Comparison of ENCODE assay signal across 17 cellular contexts in the genomic region with DNA sequence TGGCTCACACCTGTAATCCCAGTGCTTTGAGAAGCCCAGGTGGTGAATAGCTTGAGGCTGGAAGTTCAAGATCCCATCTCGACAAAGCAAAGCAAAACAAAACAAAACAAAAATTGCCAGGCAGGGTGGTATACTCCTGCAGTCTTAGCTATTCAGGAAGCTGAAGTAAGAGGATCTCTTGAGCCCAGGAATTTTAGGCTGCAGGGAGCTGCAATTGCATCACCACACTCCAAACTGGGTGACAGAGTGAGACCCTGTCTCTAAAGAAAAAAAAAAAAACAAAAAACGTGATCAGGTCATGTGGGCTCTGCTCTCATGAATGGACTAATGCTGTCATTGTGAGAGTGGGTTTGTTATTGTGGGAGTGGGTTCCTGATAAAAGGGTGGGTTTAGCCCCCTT.
DNase-seq lines count a peak whose midpoint lies in the region; ATAC-seq and TF ChIP-seq lines count a peak whose summit lies in the region.
"Had no signal": no experiment of that assay in that cellular context is flagged by ENCODE, and none has a peak within 500 bp of the region (broad histone marks: within the 10 kb centered on the region; RNA-seq: fewer than 3 reads in every experiment).

No MANE protein-coding gene starts in this region.

- H3K4me1 ChIP-seq in HUES48 (ENCODE audit: control insufficient read depth, insufficient read depth, low read length) (peaks cover 21% of the 10 kb centered on the region), mesendoderm (ENCODE audit: control insufficient read depth, low read depth, low read length) (no peaks in the 10 kb centered on the region)
- H3K4me1 ChIP-seq: BE2C had no signal

- H3K27me3 Mint-ChIP-seq in WTC11 (ENCODE audit: low read depth), result peaks cover 2% of the 10 kb centered on the region; the same call in 1 of the 2 replicates
- H3K27me3 Mint-ChIP-seq in progenitor cell of endocrine pancreas, result no peaks in the 10 kb centered on the region
- H3K27me3 Mint-ChIP-seq: IgD-negative memory B cell had no signal

- POLR2A ChIA-PET in WTC11 (lab: Charles Lee), result interaction anchor here (0.6 kb wide), 1 partner anchor 531 kb away, joined by 3 read pairs; no protein-coding TSS in a partner anchor

- CTCF ChIA-PET in WTC11 (lab: Charles Lee), result no interaction called here

- ATAC-seq in WTC11 (peak; percentile 56), HG02642 (IDR thresholded peaks at IDR 0.05; ENCODE audit: poor library complexity, unreplicated experiment) (no peak)

- H3K4me3 Mint-ChIP-seq in WTC11 (no peak overlapping the region), progenitor cell of endocrine pancreas (ENCODE audit: low read depth) (no peak overlapping the region)
- H3K4me3 Mint-ChIP-seq: CD4-positive, CD25-positive, alpha-beta regulatory T cell; CD8-positive, alpha-beta memory T cell; IgD-negative memory B cell had no signal

- H3K27ac Mint-ChIP-seq in WTC11, result peak overlapping the region; percentile 17; the same call in 1 of the 2 replicates
- H3K27ac Mint-ChIP-seq in progenitor cell of endocrine pancreas, result peak overlapping the region; percentile 14
- H3K27ac Mint-ChIP-seq: CD4-positive, CD25-positive, alpha-beta regulatory T cell; CD8-positive, alpha-beta memory T cell; IgD-negative memory B cell had no signal

- peaks cover 9% of the 10 kb centered on the region for H3K36me3 Mint-ChIP-seq in WTC11
- no peaks in the 10 kb centered on the region for H3K36me3 Mint-ChIP-seq in progenitor cell of endocrine pancreas (ENCODE audit: insufficient read depth)
- H3K36me3 Mint-ChIP-seq: CD4-positive, CD25-positive, alpha-beta regulatory T cell; CD8-positive, alpha-beta memory T cell; IgD-negative memory B cell had no signal

- H3K79me1 ChIP-seq in mesendoderm (ENCODE audit: low read length), result no peaks in the 10 kb centered on the region

- no peak overlapping the region for H2BK120ac ChIP-seq in mesendoderm (ENCODE audit: low read depth, low read length)

- H3K9me3 Mint-ChIP-seq in WTC11 (peaks cover 26% of the 10 kb centered on the region), progenitor cell of endocrine pancreas (ENCODE audit: low read depth) (peaks cover 11% of the 10 kb centered on the region)

- H3K36me3 ChIP-seq in HUES48 (ENCODE audit: control insufficient read depth, insufficient read depth, low read length) (no peaks in the 10 kb centered on the region), mesendoderm (ENCODE audit: control insufficient read depth, insufficient read depth, low read length) (no peaks in the 10 kb centered on the region)
- H3K36me3 ChIP-seq: BE2C had no signal

- DNase-seq in WTC11 (ENCODE audit: low spot score), result no peak
- peak; percentile 65 for DNase-seq in mesendoderm
- no peak for DNase-seq in progenitor cell of endocrine pancreas (ENCODE audit: low spot score, unreplicated experiment)
- DNase-seq in HuH-7 (ENCODE audit: low spot score), result no peak
- DNase-seq in germinal center (ENCODE audit: low spot score), result no peak
- DNase-seq: ACHN; BE2C; C1 segment of cervical spinal cord; CD4-positive, CD25-positive, alpha-beta regulatory T cell; CD8-positive, alpha-beta memory T cell; COR-L47; GM23248; H7; KBM-7 had no signal

- no peak overlapping the region for H3K23ac ChIP-seq in mesendoderm (ENCODE audit: low read length)

- H3K18ac ChIP-seq in mesendoderm (ENCODE audit: low read length), result no peak overlapping the region

- H3K27ac ChIP-seq in HUES48 (ENCODE audit: low read depth, low read length) (peak overlapping the region; percentile 40), mesendoderm (ENCODE audit: low read depth, low read length) (no peak overlapping the region)
- H3K27ac ChIP-seq: GM23248 had no signal

- peak overlapping the region; percentile 68 for H3K4ac ChIP-seq in mesendoderm (ENCODE audit: low read depth, low read length)

- H3K79me2 ChIP-seq in mesendoderm (ENCODE audit: control insufficient read depth, insufficient read depth, low read length), result no peaks in the 10 kb centered on the region

- H2AK5ac ChIP-seq in mesendoderm (ENCODE audit: low read length), result no peak overlapping the region

- no CpG with 5 or more reads among the region's 2 CpGs for WGBS in mesendoderm (ENCODE audit: extremely low coverage, insufficient coverage, low lambda C conversion rate)

- no peak overlapping the region for H4K5ac ChIP-seq in mesendoderm (ENCODE audit: low read length)

- peaks cover 18% of the 10 kb centered on the region; the same call in 1 of the 2 replicates for H3K9me3 ChIP-seq in HUES48 (ENCODE audit: control insufficient read depth, insufficient read depth, low read length)
- H3K9me3 ChIP-seq: BE2C had no signal

- no peak overlapping the region for H4K8ac ChIP-seq in mesendoderm (ENCODE audit: low read depth, low read length)

- no peak overlapping the region for H2BK5ac ChIP-seq in mesendoderm (ENCODE audit: low read length)

- H3K56ac ChIP-seq in mesendoderm (ENCODE audit: low read length), result no peak overlapping the region

- H2BK15ac ChIP-seq in mesendoderm (replicated peaks; ENCODE audit: low read depth), result no peak overlapping the region

- H3K9ac ChIP-seq in HUES48 (ENCODE audit: low read depth, low read length), result peak overlapping the region; percentile 56
- no peak overlapping the region for H3K9ac ChIP-seq in mesendoderm (ENCODE audit: low read length)
- H3K9ac ChIP-seq: GM23248 had no signal

- H3K4me1 Mint-ChIP-seq in WTC11, result peaks cover 40% of the 10 kb centered on the region
- H3K4me1 Mint-ChIP-seq in progenitor cell of endocrine pancreas (ENCODE audit: low read depth), result no peaks in the 10 kb centered on the region
- H3K4me1 Mint-ChIP-seq: CD4-positive, CD25-positive, alpha-beta regulatory T cell; CD8-positive, alpha-beta memory T cell; IgD-negative memory B cell had no signal

- H3K27me3 ChIP-seq in HUES48 (ENCODE audit: control insufficient read depth, insufficient read depth, low read length) (no peaks in the 10 kb centered on the region), mesendoderm (ENCODE audit: insufficient read depth, low read length, poor library complexity) (no peaks in the 10 kb centered on the region)
- H3K27me3 ChIP-seq: BE2C had no signal

- no peak for TF ChIP-seq CTCF in WTC11 (IDR thresholded peaks at IDR 0.05)
- TF ChIP-seq CTCF in progenitor cell of endocrine pancreas (IDR thresholded peaks at IDR 0.05; ENCODE audit: unreplicated experiment), result no peak

- H3K4me3 ChIP-seq in HUES48 (ENCODE audit: low read depth, low read length) (no peak overlapping the region), mesendoderm (ENCODE audit: low read length) (no peak overlapping the region)
- H3K4me3 ChIP-seq: GM23248 had no signal

- no peak overlapping the region for H3K4me2 ChIP-seq in mesendoderm (ENCODE audit: low read length)

TF ChIP-seq in WTC11, 78 proteins besides CTCF, POLR2A, EP300 and RAD21:
- TF ChIP-seq, protein P1, sequence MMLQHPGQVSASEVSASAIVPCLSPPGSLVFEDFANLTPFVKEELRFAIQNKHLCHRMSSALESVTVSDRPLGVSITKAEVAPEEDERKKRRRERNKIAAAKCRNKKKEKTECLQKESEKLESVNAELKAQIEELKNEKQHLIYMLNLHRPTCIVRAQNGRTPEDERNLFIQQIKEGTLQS (CRISPR knock-in tag; conservative IDR thresholded peaks at IDR 0.05), result peak; percentile 68; the same call in 1 of the 2 replicates
- TF ChIP-seq, protein P2, sequence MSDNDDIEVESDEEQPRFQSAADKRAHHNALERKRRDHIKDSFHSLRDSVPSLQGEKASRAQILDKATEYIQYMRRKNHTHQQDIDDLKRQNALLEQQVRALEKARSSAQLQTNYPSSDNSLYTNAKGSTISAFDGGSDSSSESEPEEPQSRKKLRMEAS (CRISPR knock-in tag; IDR thresholded peaks at IDR 0.05), result no peak
- TF ChIP-seq, protein P3, sequence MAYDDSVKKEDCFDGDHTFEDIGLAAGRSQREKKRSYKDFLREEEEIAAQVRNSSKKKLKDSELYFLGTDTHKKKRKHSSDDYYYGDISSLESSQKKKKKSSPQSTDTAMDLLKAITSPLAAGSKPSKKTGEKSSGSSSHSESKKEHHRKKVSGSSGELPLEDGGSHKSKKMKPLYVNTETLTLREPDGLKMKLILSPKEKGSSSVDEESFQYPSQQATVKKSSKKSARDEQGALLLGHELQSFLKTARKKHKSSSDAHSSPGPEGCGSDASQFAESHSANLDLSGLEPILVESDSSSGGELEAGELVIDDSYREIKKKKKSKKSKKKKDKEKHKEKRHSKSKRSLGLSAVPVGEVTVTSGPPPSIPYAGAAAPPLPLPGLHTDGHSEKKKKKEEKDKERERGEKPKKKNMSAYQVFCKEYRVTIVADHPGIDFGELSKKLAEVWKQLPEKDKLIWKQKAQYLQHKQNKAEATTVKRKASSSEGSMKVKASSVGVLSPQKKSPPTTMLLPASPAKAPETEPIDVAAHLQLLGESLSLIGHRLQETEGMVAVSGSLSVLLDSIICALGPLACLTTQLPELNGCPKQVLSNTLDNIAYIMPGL (CRISPR knock-in tag; IDR thresholded peaks at IDR 0.05), result no peak
- no peak for TF ChIP-seq ZNF263 (CRISPR knock-in tag; IDR thresholded peaks at IDR 0.05; ENCODE audit: low read depth)
- TF ChIP-seq FOXJ3 (CRISPR knock-in tag; IDR thresholded peaks at IDR 0.05; ENCODE audit: borderline replicate concordance), result no peak
